ENCODE assay signal across 8 cellular contexts in genomic region chr6:17042422-17043147, GRCh38. TPM values are rescaled to one million over a fixed set of nuclear protein-coding genes. Genes with fewer than 3 reads are reported as not detected.
DNase-seq lines count a peak whose midpoint lies in the region; ATAC-seq and TF ChIP-seq lines count a peak whose summit lies in the region.

No MANE protein-coding gene starts in this region.

- H3K27me3 ChIP-seq in esophagus muscularis mucosa: no peaks in the 10 kb centered on the region

- TF ChIP-seq CTCF in esophagus muscularis mucosa (IDR thresholded peaks at IDR 0.05): peak in 2 of 3 experiments; percentile 38 to 41

- 18% methylated on average over 5 of the region's 5 CpGs for WGBS in esophagus muscularis mucosa

- ATAC-seq in HG02759 (IDR thresholded peaks at IDR 0.05; ENCODE audit: unreplicated experiment) (no peak), HG02798 (IDR thresholded peaks at IDR 0.05; ENCODE audit: poor library complexity, unreplicated experiment) (no peak)

- H3K27ac ChIP-seq in esophagus muscularis mucosa (replicated peaks in 1 of 4): no peak overlapping the region

- no peak overlapping the region for H3K4me3 ChIP-seq in esophagus muscularis mucosa

- no peak for TF ChIP-seq POLR2A in esophagus muscularis mucosa (IDR thresholded peaks at IDR 0.05; ENCODE audit: low read depth)

- no peak for TF ChIP-seq EP300 in esophagus muscularis mucosa (IDR thresholded peaks at IDR 0.05)

- no peaks in the 10 kb centered on the region for H3K9me3 ChIP-seq in esophagus muscularis mucosa

- peaks cover 0 to 20% (median 15%) of the 10 kb centered on the region in 4 donors for H3K4me1 ChIP-seq in esophagus muscularis mucosa

- DNase-seq in C1 segment of cervical spinal cord (lab: John Stamatoyannopoulos, UW) (peak in 8 of 14 donors; percentile 3 to 32 (median 22)), NCI-H748 treated with DMSO at 0.1 percent for 48 hours (lab: John Stamatoyannopoulos, UW) (peak; percentile 46), esophagus muscularis mucosa (ENCODE audit: extremely low spot score) (peak; percentile 26), midbrain (lab: John Stamatoyannopoulos, UW) (peak; percentile 35), GM19240 (ENCODE audit: insufficient read length, low spot score) (no peak), CD1c-positive myeloid dendritic cell (ENCODE audit: extremely low spot score) (no peak)

- intact Hi-C loops in esophagus muscularis mucosa (cut with DNase I): no loop called here

- no peaks in the 10 kb centered on the region for H3K36me3 ChIP-seq in esophagus muscularis mucosa

RNA-seq across cellular contexts. Expression of gene STMND1, which starts 59.3 kb away (rescaled TPM):
- total RNA-seq in esophagus muscularis mucosa: not detected

Comparison
In these comparisons a context has a peak if more than half of its experiments do, and no peak if none do; other contexts are left out.
1. DNase-seq: peak in C1 segment of cervical spinal cord (8 of 14), NCI-H748 treated with DMSO at 0.1 percent for 48 hours (single experiment), esophagus muscularis mucosa (single experiment) and midbrain (single experiment); none in GM19240 (single experiment) and CD1c-positive myeloid dendritic cell (single experiment).